20 cellular contexts compared by ENCODE assay signal in genomic region chr2:3727397-3728045, GRCh38. TPM values are rescaled to one million over a fixed set of nuclear protein-coding genes. Genes with fewer than 3 reads are reported as not detected.
A peak's percentile ranks its signal among the peaks of the same experiment; 100 is the strongest.
DNase-seq lines count a peak whose midpoint lies in the region; ATAC-seq and TF ChIP-seq lines count a peak whose summit lies in the region.
"Had no signal": no experiment of that assay in that cellular context is flagged by ENCODE, and none has a peak within 500 bp of the region (broad histone marks: within the 10 kb centered on the region; RNA-seq: fewer than 3 reads in every experiment).

No MANE protein-coding gene starts in this region.

- TF ChIP-seq CTCF in left ventricle myocardium inferior (IDR thresholded peaks at IDR 0.05; ENCODE audit: borderline replicate concordance), result no peak
- TF ChIP-seq CTCF in coronary artery (IDR thresholded peaks at IDR 0.05), result no peak
- no peak for TF ChIP-seq CTCF in nephron (IDR thresholded peaks at IDR 0.05; ENCODE audit: unreplicated experiment in 3 of 3)
- TF ChIP-seq CTCF in dorsolateral prefrontal cortex (IDR thresholded peaks at IDR 0.05 in 54 of 56, conservative IDR thresholded peaks at IDR 0.05 in 2 of 56; ENCODE audit: low read depth in 1 of 56, partially characterized antibody in 56 of 56), result no peak

- no peaks in the 10 kb centered on the region for H3K36me3 ChIP-seq in left ventricle myocardium inferior
- H3K36me3 ChIP-seq: gastroesophageal sphincter, lower lobe of right lung, right atrium auricular region, upper lobe of right lung had no signal

- peaks cover 8% of the 10 kb centered on the region for H3K4me1 ChIP-seq in left ventricle myocardium inferior
- H3K4me1 ChIP-seq: lower lobe of right lung, upper lobe of right lung had no signal

- peaks cover 14% of the 10 kb centered on the region for H3K4me1 Mint-ChIP-seq in nephron
- H3K4me1 Mint-ChIP-seq: activated CD4-positive, alpha-beta T cell treated with anti-CD3 and anti-CD28 coated beads, Interleukin-2, amount 10 ng/mL, durations not matched to agents 7 days and 5 days; natural killer cell had no signal

- peaks cover 43% of the 10 kb centered on the region for H3K27me3 ChIP-seq in left ventricle myocardium inferior (ENCODE audit: low read depth)
- peaks cover 0 to 26% (median 5%) of the 10 kb centered on the region in 45 donors for H3K27me3 ChIP-seq in dorsolateral prefrontal cortex
- H3K27me3 ChIP-seq: right atrium auricular region, upper lobe of right lung had no signal

- H3K27ac Mint-ChIP-seq in nephron, result no peak overlapping the region
- H3K27ac Mint-ChIP-seq: activated CD4-positive, alpha-beta T cell treated with anti-CD3 and anti-CD28 coated beads, Interleukin-2, amount 10 ng/mL, durations not matched to agents 7 days and 5 days; activated naive CD4-positive, alpha-beta T cell treated with anti-CD3 and anti-CD28 coated beads for 36 hours; CD4-positive, alpha-beta T cell; natural killer cell; stimulated activated naive CD8-positive, alpha-beta T cell treated with anti-CD3 and anti-CD28 coated beads, Interleukin-15, Interleukin-2, amounts not matched to agents 100 ng/mL and 50 ng/mL, for 24 hours had no signal

- peaks cover 71% of the 10 kb centered on the region for H3K27me3 Mint-ChIP-seq in nephron (ENCODE audit: low read depth)

- H3K9me3 Mint-ChIP-seq in nephron, result peaks cover 3% of the 10 kb centered on the region
- H3K9me3 Mint-ChIP-seq: activated CD4-positive, alpha-beta T cell treated with anti-CD3 and anti-CD28 coated beads, Interleukin-2, amount 10 ng/mL, durations not matched to agents 7 days and 5 days; activated naive CD4-positive, alpha-beta T cell treated with anti-CD3 and anti-CD28 coated beads for 36 hours; CD4-positive, alpha-beta T cell; natural killer cell; stimulated activated naive CD8-positive, alpha-beta T cell treated with anti-CD3 and anti-CD28 coated beads, Interleukin-15, Interleukin-2, amounts not matched to agents 100 ng/mL and 50 ng/mL, for 24 hours had no signal

- H3K27ac ChIP-seq in left ventricle myocardium inferior (replicated peaks), result no peak overlapping the region
- H3K27ac ChIP-seq in coronary artery, result no peak overlapping the region
- no peak overlapping the region for H3K27ac ChIP-seq in dorsolateral prefrontal cortex
- H3K27ac ChIP-seq: gastroesophageal sphincter, lower lobe of right lung, right atrium auricular region, upper lobe of right lung had no signal

- no peaks in the 10 kb centered on the region for H3K36me3 Mint-ChIP-seq in nephron (ENCODE audit: low read depth)
- H3K36me3 Mint-ChIP-seq: natural killer cell had no signal

- intact Hi-C loops in left ventricle myocardium inferior (cut with micrococcal nuclease) (no loop called here), Right ventricle myocardium inferior (cut with DNase I) (loop anchor here (5.0 kb wide), 2 partner anchors 55 to 100 kb away; no protein-coding TSS in a partner anchor), dorsolateral prefrontal cortex (cut with DNase I) (loop anchor here in 1 of 2 donors (5.0 kb wide), 1 partner anchor 55 kb away; no protein-coding TSS in a partner anchor)

- H3K4me3 ChIP-seq in left ventricle myocardium inferior, result peak overlapping the region; percentile 23
- H3K4me3 ChIP-seq in coronary artery, result peak overlapping the region; percentile 26
- peak overlapping the region in 4 of 59 donors; percentile 6 to 37 (median 14) for H3K4me3 ChIP-seq in dorsolateral prefrontal cortex
- H3K4me3 ChIP-seq: gastroesophageal sphincter, lower lobe of right lung, right atrium auricular region, upper lobe of right lung had no signal

- no peaks in the 10 kb centered on the region for H3K9me3 ChIP-seq in left ventricle myocardium inferior (replicated peaks)
- H3K9me3 ChIP-seq: gastroesophageal sphincter, lower lobe of right lung, right atrium auricular region, upper lobe of right lung had no signal

- DNase-seq in left ventricle myocardium inferior (no peak), Right ventricle myocardium inferior (ENCODE audit: missing footprints) (no peak), coronary artery (ENCODE audit: low spot score) (no peak), NCI-H2227 treated with DMSO at 0.1 percent for 48 hours (lab: John Stamatoyannopoulos, UW) (no peak), SHP77 (lab: John Stamatoyannopoulos, UW) (no peak), dorsolateral prefrontal cortex (no peak), HT-29 (ENCODE audit: low spot score) (no peak)
- DNase-seq: activated CD4-positive, alpha-beta T cell treated with anti-CD3 and anti-CD28 coated beads, Interleukin-2, amount 10 ng/mL, durations not matched to agents 7 days and 5 days; activated naive CD4-positive, alpha-beta T cell treated with anti-CD3 and anti-CD28 coated beads for 36 hours; activated T-cell treated with anti-CD3 and anti-CD28 coated beads for 4 hours; CD4-positive, alpha-beta T cell; lower lobe of right lung; natural killer cell; NCI-H2029; upper lobe of right lung had no signal

- ATAC-seq in Right ventricle myocardium inferior, result no peak
- ATAC-seq: natural killer cell had no signal

- peak overlapping the region; percentile 26 to 58 (median 55) for H3K4me3 Mint-ChIP-seq in nephron
- H3K4me3 Mint-ChIP-seq: activated CD4-positive, alpha-beta T cell treated with anti-CD3 and anti-CD28 coated beads, Interleukin-2, amount 10 ng/mL, durations not matched to agents 7 days and 5 days; activated naive CD4-positive, alpha-beta T cell treated with anti-CD3 and anti-CD28 coated beads for 36 hours; CD4-positive, alpha-beta T cell; natural killer cell; stimulated activated naive CD8-positive, alpha-beta T cell treated with anti-CD3 and anti-CD28 coated beads, Interleukin-15, Interleukin-2, amounts not matched to agents 100 ng/mL and 50 ng/mL, for 24 hours had no signal

RNA-seq across cellular contexts. Expression of gene DCDC2C, which starts 24.1 kb away (rescaled TPM):
- total RNA-seq in left ventricle myocardium inferior (not detected), Right ventricle myocardium inferior (not detected), dorsolateral prefrontal cortex (1 to 10 TPM in 8 of 120 experiments, under 1 TPM in 23, not detected in 89; 0.26 to 2.3 (median 0.76) TPM)
- total RNA-seq in HT-29 (2014; rRNA removed; shearing (Covaris generic)), result not detected in 2 replicates
- total RNA-seq: activated CD4-positive, alpha-beta T cell treated with anti-CD3 and anti-CD28 coated beads, Interleukin-2, amount 10 ng/mL, durations not matched to agents 7 days and 5 days; activated naive CD4-positive, alpha-beta T cell treated with anti-CD3 and anti-CD28 coated beads for 36 hours; CD4-positive, alpha-beta T cell; epithelial cell of proximal tubule; lower lobe of right lung; natural killer cell; right atrium auricular region; upper lobe of right lung had no signal
